In genomic region chr6:42493914-42494539, GRCh38 we compare ENCODE assay signal across 30 cellular contexts.
"Had no signal": no experiment of that assay in that cellular context is flagged by ENCODE, and none has a peak within 500 bp of the region (broad histone marks: within the 10 kb centered on the region; RNA-seq: fewer than 3 reads in every experiment).

No MANE protein-coding gene starts in this region.

- H3K36me3 ChIP-seq: adrenal gland, esophagus muscularis mucosa, gastrocnemius medialis, heart right ventricle, WERI-Rb-1 had no signal

- H3K4me1 ChIP-seq: adrenal gland, body of pancreas, esophagus muscularis mucosa, gastrocnemius medialis, heart right ventricle had no signal

- H3K27ac ChIP-seq: adrenal gland, body of pancreas, esophagus muscularis mucosa, foreskin keratinocyte, gastrocnemius medialis, heart right ventricle, WERI-Rb-1 had no signal

- H3K4me3 ChIP-seq: adrenal gland, body of pancreas, esophagus muscularis mucosa, gastrocnemius medialis, heart right ventricle had no signal

- H3K27me3 ChIP-seq: adrenal gland, body of pancreas, esophagus muscularis mucosa, gastrocnemius medialis, heart right ventricle had no signal

- H3K9me3 ChIP-seq: adrenal gland, body of pancreas, esophagus muscularis mucosa, gastrocnemius medialis had no signal

- DNase-seq: activated B cell treated with CpG ODN at 0.5 μM for 24 hours; activated CD4-positive, alpha-beta T cell treated with anti-CD3 and anti-CD28 coated beads for 48 hours; activated CD4-positive, alpha-beta T cell treated with anti-CD3 and anti-CD28 coated beads, Interleukin-2, amount 50 U/mL, for 1 hour; activated CD4-positive, alpha-beta T cell treated with anti-CD3 and anti-CD28 coated beads, Interleukin-2, amount 50 U/mL, for 48 hours; activated CD8-positive, alpha-beta memory T cell treated with anti-CD3 and anti-CD28 coated beads for 24 hours; activated CD8-positive, alpha-beta T cell treated with anti-CD3 and anti-CD28 coated beads for 36 hours; activated effector memory CD4-positive, alpha-beta T cell treated with Interleukin-2 at 50 U/mL for 16 hours; activated gamma-delta T cell treated with Interleukin-2 at 50 U/mL for 16 hours; activated naive CD4-positive, alpha-beta T cell treated with Interleukin-2 at 50 U/mL for 16 hours; activated naive CD8-positive, alpha-beta T cell treated with anti-CD3 and anti-CD28 coated beads for 36 hours; activated naive CD8-positive, alpha-beta T cell treated with anti-CD3 and anti-CD28 coated beads, Interleukin-2, amount 50 U/mL, for 24 hours; activated T-cell treated with anti-CD3 and anti-CD28 coated beads, Interleukin-2, amount 50 U/mL, for 4 hours; adrenal gland; amygdala; aorta; body of pancreas; cortex of kidney; dermis blood vessel endothelial cell; effector CD4-positive, alpha-beta T cell; effector memory CD8-positive, alpha-beta T cell; erythroblast; foreskin keratinocyte; gastrocnemius medialis; heart right ventricle; T-helper 17 cell; T1000; WERI-Rb-1 had no signal

- ATAC-seq: activated CD4-positive, CD25-positive, alpha-beta regulatory T cell treated with anti-CD3 and anti-CD28 coated beads, Interleukin-2, amount 50 U/mL, for 24 hours; activated CD8-positive, alpha-beta T cell treated with anti-CD3 and anti-CD28 coated beads for 36 hours; activated naive CD8-positive, alpha-beta T cell treated with anti-CD3 and anti-CD28 coated beads, Interleukin-2, amount 50 U/mL, for 24 hours; activated T-cell treated with anti-CD3 and anti-CD28 coated beads, Interleukin-2, amount 50 U/mL, for 4 hours; activated T-helper 17 cell treated with anti-CD3 and anti-CD28 coated beads, Interleukin-2, amount 50 U/mL, for 72 hours; body of pancreas; effector memory CD8-positive, alpha-beta T cell; foreskin keratinocyte; gastrocnemius medialis; heart right ventricle; T-helper 17 cell had no signal
